8 cellular contexts compared by ENCODE assay signal in the genomic region with DNA sequence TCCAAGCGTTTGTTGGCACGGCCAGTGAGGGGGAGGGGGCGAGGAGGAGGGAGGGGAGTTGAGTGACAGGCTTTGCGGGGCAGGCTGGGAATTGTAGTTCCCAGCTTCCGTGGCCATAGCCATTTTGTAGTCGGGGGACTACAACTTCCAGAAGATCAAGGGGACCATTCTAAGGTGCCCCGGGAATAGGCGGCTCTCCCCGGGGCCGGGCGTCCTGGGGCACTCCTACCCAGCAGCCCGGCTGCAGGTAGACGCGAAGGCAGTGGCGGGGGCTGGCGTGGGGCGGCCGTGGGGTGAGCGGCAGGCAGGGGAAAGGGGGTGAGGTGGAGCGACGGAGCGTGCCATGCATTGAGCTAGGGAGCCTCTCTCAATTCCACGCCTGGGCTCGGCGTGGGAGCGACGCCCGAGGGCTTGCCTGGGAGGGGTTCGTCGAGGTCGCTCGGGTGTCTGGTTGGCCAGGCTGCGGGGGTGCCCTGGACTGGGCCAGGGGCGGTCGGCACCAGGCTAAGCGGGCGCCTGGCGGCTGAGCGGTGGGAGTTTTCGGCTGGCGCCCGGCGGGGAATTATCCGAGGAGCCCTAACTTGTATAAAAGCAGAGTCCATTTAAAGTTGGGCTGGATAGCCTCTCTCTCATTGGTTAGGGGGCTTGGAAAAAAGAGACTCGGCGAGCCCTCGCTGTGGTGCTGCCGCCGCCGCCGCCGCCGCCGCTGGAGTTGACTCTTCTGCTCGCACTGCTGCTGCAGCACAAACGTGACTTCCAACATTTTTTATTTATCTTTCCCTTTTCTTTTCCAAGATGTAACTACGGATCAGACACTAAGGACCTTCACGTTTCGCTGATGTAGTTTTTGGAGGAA. TPM values are rescaled to one million over a fixed set of nuclear protein-coding genes. Genes with fewer than 3 reads are reported as not detected.
DNase-seq lines count a peak whose midpoint lies in the region; ATAC-seq and TF ChIP-seq lines count a peak whose summit lies in the region.

A gene (plus strand): TSS at position 709 of the 856 bp plus-strand sequence. CDS start 471 bp downstream, outside the sequence.

- peaks cover 32% of the 10 kb centered on the region for H3K4me1 Mint-ChIP-seq in activated B cell treated with CpG ODN at 0.5 μM for 24 hours
- H3K4me1 Mint-ChIP-seq in immature natural killer cell = peaks cover 34 to 45% of the 10 kb centered on the region in 2 donors

- intact Hi-C loops in activated B cell treated with CpG ODN at 0.5 μM for 24 hours (cut with micrococcal nuclease) = loop anchor here (1.0 to 10.0 kb wide), 19 partner anchors 9 to 1628 kb away; a partner anchor contains a TSS

- H3K9me3 Mint-ChIP-seq in activated B cell treated with CpG ODN at 0.5 μM for 24 hours (no peaks in the 10 kb centered on the region), immature natural killer cell (no peaks in the 10 kb centered on the region)

- no peak for TF ChIP-seq CTCF in AG09309 (IDR thresholded peaks at IDR 0.05; ENCODE audit: control insufficient read depth, insufficient read depth, low read depth, low read length, missing control alignments)
- TF ChIP-seq CTCF in activated B cell treated with CpG ODN at 0.5 μM for 24 hours (IDR thresholded peaks at IDR 0.05) = no peak
- TF ChIP-seq CTCF in cardiac fibroblast (IDR thresholded peaks at IDR 0.05; ENCODE audit: low read depth, low read length) = no peak

- peak within 1 kb of the TSS; percentile 100 for H3K4me3 Mint-ChIP-seq in activated B cell treated with CpG ODN at 0.5 μM for 24 hours
- peak within 1 kb of the TSS; percentile 96 to 100 (median 100) for H3K4me3 Mint-ChIP-seq in immature natural killer cell

- DNase-seq in AG09309 (ENCODE audit: low read depth) (peak; percentile 95), NCI-H345 (lab: John Stamatoyannopoulos, UW) (peak; percentile 80), activated B cell treated with CpG ODN at 0.5 μM for 24 hours (peak; percentile 94), cardiac fibroblast (ENCODE audit: low read depth in 2 of 2) (peak; percentile 98 to 99), immature natural killer cell (peak; percentile 93 to 95 (median 94)), smooth muscle cell of the brain vasculature (ENCODE audit: low read depth, low spot score) (peak; percentile 90)

- H3K4me3 ChIP-seq in AG09309 (ENCODE audit: control insufficient read depth, low read depth, low read length) (peak within 1 kb of the TSS; percentile 97), cardiac fibroblast (replicated peaks in 1 of 2; ENCODE audit: low read depth in 2 of 2, low read length in 2 of 2) (peak within 1 kb of the TSS; percentile 76 to 84)

- CTCF ChIA-PET in activated B cell treated with CpG ODN at 0.5 μM for 24 hours (lab: Charles Lee) = interaction anchor here (0.8 kb wide), 1 partner anchor 1034 kb away, joined by 3 read pairs; no protein-coding TSS in a partner anchor

- H3K27ac Mint-ChIP-seq in activated B cell treated with CpG ODN at 0.5 μM for 24 hours (peak within 1 kb of the TSS; percentile 96), immature natural killer cell (peak within 1 kb of the TSS; percentile 93 to 98 (median 98))

- H3K36me3 Mint-ChIP-seq in activated B cell treated with CpG ODN at 0.5 μM for 24 hours (ENCODE audit: low read depth) = peaks cover 24% of the 10 kb centered on the region
- H3K36me3 Mint-ChIP-seq in immature natural killer cell = no peaks in the 10 kb centered on the region

- H3K27me3 Mint-ChIP-seq in activated B cell treated with CpG ODN at 0.5 μM for 24 hours (no peaks in the 10 kb centered on the region), immature natural killer cell (ENCODE audit: low read depth in 3 of 3) (peaks cover 16 to 37% (median 32%) of the 10 kb centered on the region in 3 donors)

- POLR2A ChIA-PET in activated B cell treated with CpG ODN at 0.5 μM for 24 hours (lab: Charles Lee) = interaction anchor here (0.5 to 1.5 kb wide), 24 partner anchors 8 to 1431 kb away, joined by 3 to 14 read pairs (median 4); a partner anchor contains a TSS

- peak; percentile 62 for ATAC-seq in GM19023 (IDR thresholded peaks at IDR 0.05; ENCODE audit: unreplicated experiment)
- peak; percentile 50 for ATAC-seq in HG03196 (IDR thresholded peaks at IDR 0.05; ENCODE audit: unreplicated experiment)
- peak; percentile 61 for ATAC-seq in activated B cell treated with CpG ODN at 0.5 μM for 24 hours (ENCODE audit: low read depth)

RNA-seq across cellular contexts. Expression of the gene that starts here (rescaled TPM):
- total RNA-seq in activated B cell treated with CpG ODN at 0.5 μM for 24 hours = 27.0 and 28.5 TPM in 2 replicates
- polyA plus RNA-seq in immature natural killer cell = 10 to 100 TPM in 1 of 3 donors, 1 to 10 TPM in 2; 4.3 to 26.1 (median 7.8) TPM

Comparison
In these comparisons a context has a peak if more than half of its experiments do, and no peak if none do; other contexts are left out.
1. Peak in every context shown above with its lines: DNase-seq, ATAC-seq and H3K4me3 ChIP-seq.